ENCODE assay signal across 1 cellular context in genomic region chr11:61816736-61817455, GRCh38.
TF ChIP-seq lines count a peak whose summit lies in the region.

Gene FADS1, minus strand, starts transcription at chr11:61817003. Its CDS starts 74 bp downstream, at chr11:61816929.

TF ChIP-seq in K562, 482 proteins besides CTCF, POLR2A, EP300 and RAD21 (continued from another document and continues in another):
- no peak for TF ChIP-seq FOXO4 (CRISPR knock-in tag; IDR thresholded peaks at IDR 0.05)
- TF ChIP-seq ZNF407 (IDR thresholded peaks at IDR 0.05; ENCODE audit: low read depth) = no peak
- peak; percentile 56 for TF ChIP-seq ELF1 (tag; IDR thresholded peaks at IDR 0.05)
- peak; percentile 45 for TF ChIP-seq KDM5B (IDR thresholded peaks at IDR 0.05; ENCODE audit: insufficient replicate concordance, low read depth, low read length)
- TF ChIP-seq MTA1 (IDR thresholded peaks at IDR 0.05; ENCODE audit: borderline replicate concordance) = no peak
- TF ChIP-seq MTF1 (CRISPR knock-in tag; IDR thresholded peaks at IDR 0.05; ENCODE audit: borderline replicate concordance) = no peak
- 0 out of 2 replicates have a peak, but pooled peaks have one; percentile 68 for TF ChIP-seq TGIF2 (CRISPR knock-in tag; IDR thresholded peaks at IDR 0.05)
- TF ChIP-seq ZNF449 (CRISPR knock-in tag; IDR thresholded peaks at IDR 0.05) = no peak
- no peak for TF ChIP-seq THRA (IDR thresholded peaks at IDR 0.05)
- peak; percentile 71; the same call in 1 of the 2 replicates for TF ChIP-seq ZNF175 (CRISPR knock-in tag; IDR thresholded peaks at IDR 0.05; ENCODE audit: low read depth)
- TF ChIP-seq ZNF280A (IDR thresholded peaks at IDR 0.05; ENCODE audit: low read depth, partially characterized antibody) = no peak
- peak; percentile 17 for TF ChIP-seq PRDM10 (IDR thresholded peaks at IDR 0.05; ENCODE audit: partially characterized antibody)
- no peak for TF ChIP-seq USF2 (CRISPR knock-in tag; IDR thresholded peaks at IDR 0.05)
- no peak for TF ChIP-seq ZNF707 (CRISPR knock-in tag; conservative IDR thresholded peaks at IDR 0.05)
- no peak for TF ChIP-seq THRB (CRISPR knock-in tag; conservative IDR thresholded peaks at IDR 0.05)
- no peak for TF ChIP-seq COPS2 (conservative IDR thresholded peaks at IDR 0.05)
- TF ChIP-seq TEAD4 (IDR thresholded peaks at IDR 0.05; ENCODE audit: low read length) = no peak
- TF ChIP-seq TEAD4 (CRISPR knock-in tag; IDR thresholded peaks at IDR 0.05; ENCODE audit: borderline replicate concordance) = no peak
- no peak for TF ChIP-seq HES1 (IDR thresholded peaks at IDR 0.05; ENCODE audit: low read depth)
- TF ChIP-seq NFIC (IDR thresholded peaks at IDR 0.05) = peak; percentile 84
- TF ChIP-seq TCF7L2 (IDR thresholded peaks at IDR 0.05; ENCODE audit: low read depth, low read length) = no peak
- no peak; the same call in 1 of the 2 replicates for TF ChIP-seq ZBTB2 (IDR thresholded peaks at IDR 0.05)
- no peak for TF ChIP-seq RHOXF2B (CRISPR knock-in tag; conservative IDR thresholded peaks at IDR 0.05)
- 0 out of 2 replicates have a peak, but pooled peaks have one; percentile 22 for TF ChIP-seq ZBTB43 (CRISPR knock-in tag; IDR thresholded peaks at IDR 0.05)
- no peak; the same call in 1 of the 2 replicates for TF ChIP-seq ATF2 (CRISPR knock-in tag; IDR thresholded peaks at IDR 0.05)
